Comparison of ENCODE assay signal across 8 cellular contexts in genomic region chr16:74709477-74709877, GRCh38. TPM values are rescaled to one million over a fixed set of nuclear protein-coding genes. Genes with fewer than 3 reads are reported as not detected.
DNase-seq lines count a peak whose midpoint lies in the region; ATAC-seq, FAIRE-seq and TF ChIP-seq lines count a peak whose summit lies in the region.

No MANE protein-coding gene starts in this region.

- TF ChIP-seq POLR2A in A549 (IDR thresholded peaks at IDR 0.05; ENCODE audit: low read length) = no peak

- H3K4me2 ChIP-seq in A549 = peak overlapping the region; percentile 27; the same call in 1 of the 3 replicates

- no peaks in the 10 kb centered on the region for H3K9me3 ChIP-seq in A549

- no peak for TF ChIP-seq EP300 in A549 (IDR thresholded peaks at IDR 0.05)

- CTCF ChIA-PET in A549 (lab: Yijun Ruan, JAX) = interaction anchor here (0.7 to 7.3 kb wide), 28 partner anchors 8 to 426 kb away, joined by 3 to 176 read pairs (median 5); partner anchors contain the start of genes FA2H and MLKL

- ATAC-seq in A549 (peak; percentile 98), GM18519 (IDR thresholded peaks at IDR 0.05; ENCODE audit: low FRiP score, unreplicated experiment) (peak; percentile 68), HG03108 (IDR thresholded peaks at IDR 0.05; ENCODE audit: unreplicated experiment) (peak; percentile 83)
- ATAC-seq in activated CD4-positive, CD25-positive, alpha-beta regulatory T cell treated with anti-CD3 and anti-CD28 coated beads, Interleukin-2, amount 50 U/mL, for 24 hours = peak; percentile 83 to 92

- 4% methylated on average over 6 of the region's 6 CpGs for WGBS in A549 (ENCODE audit: missing lambda C conversion rate)

- H3K4me3 ChIP-seq in A549 = no peak overlapping the region
- no peak overlapping the region for H3K4me3 ChIP-seq in cardiac fibroblast (replicated peaks in 1 of 2; ENCODE audit: low read depth in 2 of 2, low read length in 2 of 2)

- peak overlapping the region; percentile 22 to 53; a peak in 4 of 6 replicates for H3K27ac ChIP-seq in A549

- peaks cover 7% of the 10 kb centered on the region; the same call in 2 of the 3 replicates for H3K4me1 ChIP-seq in A549

- TF ChIP-seq CTCF in A549 (IDR thresholded peaks at IDR 0.05) (peak; percentile 99), cardiac fibroblast (IDR thresholded peaks at IDR 0.05; ENCODE audit: low read depth, low read length) (peak; percentile 94)

- DNase-seq in A549 (ENCODE audit: low read depth in 1 of 2, low spot score in 1 of 2) = peak; percentile 81 to 85
- peak; percentile 67 for DNase-seq in NCI-H345 (lab: John Stamatoyannopoulos, UW)
- DNase-seq in cardiac fibroblast (ENCODE audit: low read depth in 2 of 2) = peak; percentile 81 to 85
- peak; percentile 65 for DNase-seq in kidney glomerular epithelial cell (lab: John Stamatoyannopoulos, UW)
- peak; percentile 78 for DNase-seq in stimulated activated CD4-positive, alpha-beta T cell treated with anti-CD3 and anti-CD28 coated beads, Interleukin-1b, Interleukin-23, amount 100 ng/mL, for 48 hours

- peak; percentile 54 for FAIRE-seq in A549 (lab: Jason Lieb, UNC)

- TF ChIP-seq RAD21 in A549 (conservative IDR thresholded peaks at IDR 0.05 in 1 of 2, IDR thresholded peaks at IDR 0.05 in 1 of 2) = peak; percentile 99

- POLR2A ChIA-PET in A549 (lab: Yijun Ruan, JAX) = no interaction called here

TF ChIP-seq in A549, 52 proteins besides CTCF, POLR2A, EP300 and RAD21:
- TF ChIP-seq ZSCAN20 (CRISPR knock-in tag; IDR thresholded peaks at IDR 0.05) (no peak), MAZ (IDR thresholded peaks at IDR 0.05; ENCODE audit: borderline replicate concordance, low read depth, low read length) (no peak), GATA3 (IDR thresholded peaks at IDR 0.05; ENCODE audit: borderline replicate concordance) (0 out of 2 replicates have a peak, but pooled peaks have one; percentile 13), CEBPB (IDR thresholded peaks at IDR 0.05) (peak in 1 of 2 experiments; percentile 53; a peak in 1 of 4 replicates), SMC3 (IDR thresholded peaks at IDR 0.05) (peak; percentile 99)
- TF ChIP-seq, protein P1, sequence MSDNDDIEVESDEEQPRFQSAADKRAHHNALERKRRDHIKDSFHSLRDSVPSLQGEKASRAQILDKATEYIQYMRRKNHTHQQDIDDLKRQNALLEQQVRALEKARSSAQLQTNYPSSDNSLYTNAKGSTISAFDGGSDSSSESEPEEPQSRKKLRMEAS (IDR thresholded peaks at IDR 0.05) = peak; percentile 34; the same call in 1 of the 2 replicates

RNA-seq across cellular contexts. Expression of gene MLKL, which starts 8.8 kb away (rescaled TPM):
- polyA plus RNA-seq in A549 (2011; rRNA removed) = 17.9 and 18.8 TPM in 2 replicates
- 9.6 and 10.2 TPM in 2 replicates for polyA plus RNA-seq in A549 (2012; cell fraction: cytosol; rRNA removed)
- 11.6 and 14.2 TPM in 2 replicates for polyA plus RNA-seq in A549 (2012; cell fraction: nucleus; rRNA removed)
- 12.3 to 14.3 TPM (median 12.6 TPM) in 3 replicates for polyA plus RNA-seq in A549 (2017; fragmentation: RNase III; extraction: RNeasy Plus Mini Kit Qiagen cat#74134 plus additional on column Dnase treatment)
- 6.2 and 8.9 TPM in 2 replicates for polyA minus RNA-seq in A549 (2011; rRNA and poly(A)+ RNA removed)

RNA-seq across cellular contexts. Expression of gene RFWD3, which starts 42.8 kb away (rescaled TPM):
- 50.6 and 52.5 TPM in 2 replicates for polyA plus RNA-seq in A549 (2011; rRNA removed)
- polyA plus RNA-seq in A549 (2012; cell fraction: cytosol; rRNA removed) = 27.6 and 35.9 TPM in 2 replicates
- 27.8 and 37.0 TPM in 2 replicates for polyA plus RNA-seq in A549 (2012; cell fraction: nucleus; rRNA removed)
- polyA plus RNA-seq in A549 (2017; fragmentation: RNase III; extraction: RNeasy Plus Mini Kit Qiagen cat#74134 plus additional on column Dnase treatment) = 36.1 to 43.2 TPM (median 36.7 TPM) in 3 replicates
- 81.6 and 86.0 TPM in 2 replicates for polyA minus RNA-seq in A549 (2011; rRNA and poly(A)+ RNA removed)
